In the genomic region with DNA sequence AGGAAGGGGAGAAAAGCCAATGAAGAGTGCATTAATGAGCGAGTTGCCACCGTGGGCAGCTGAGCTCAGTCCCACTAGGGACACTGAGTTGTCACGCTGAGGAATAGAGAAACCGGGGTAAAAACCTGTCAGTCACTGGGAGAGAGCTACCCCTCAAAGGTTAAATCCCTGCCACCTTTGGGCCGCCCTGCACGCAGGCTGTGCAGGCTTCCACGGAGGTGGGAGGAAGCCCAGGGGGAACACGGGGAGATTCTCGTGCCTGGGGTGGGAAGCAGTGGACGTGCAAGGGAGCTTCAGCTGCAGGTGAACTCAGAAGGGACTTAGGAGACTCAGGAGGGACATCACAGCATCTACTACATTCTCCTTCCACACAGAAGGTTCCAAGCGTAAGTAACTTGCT, we compare ENCODE assay signal across 24 cellular contexts. TPM values are rescaled to one million over a fixed set of nuclear protein-coding genes. Genes with fewer than 3 reads are reported as not detected.
"Had no signal": no experiment of that assay in that cellular context is flagged by ENCODE, and none has a peak within 500 bp of the region (broad histone marks: within the 10 kb centered on the region; RNA-seq: fewer than 3 reads in every experiment).

No MANE protein-coding gene starts in this region.

- H3K27me3 ChIP-seq: MG63, SJCRH30 had no signal

- H3K9me3 ChIP-seq: MG63, SJCRH30 had no signal

- ATAC-seq: Panc1, PC-3, SK-N-SH treated with all-trans-retinoic acid at 6 μM for 48 hours had no signal

- H3K4me3 ChIP-seq: MG63, SJCRH30 had no signal

- H3K36me3 ChIP-seq: MG63, SJCRH30 had no signal

- H3K27ac ChIP-seq: HL-60, RWPE1, SJCRH30 had no signal

- DNase-seq: Karpas-422; KG1; MG63; NCI-H1092 treated with DMSO at 0.1 percent for 48 hours; NCI-H1436; NCI-H187; NCI-H2029; NCI-H2081 treated with DMSO at 0.1 percent for 48 hours; NCI-H2171; NCI-H226; NCI-H446; NCI-H510A; NCI-H524 treated with DMSO at 0.1 percent for 48 hours; NCI-H69; NCI-H774; NK-92 treated with Interleukin-12 subunit alpha and Interleukin-12 subunit beta, amount 100 ng/mL, for 24 hours; PC-3; SHP77 treated with DMSO at 0.1 percent for 48 hours; SJCRH30 had no signal

- H3K4me1 ChIP-seq: SJCRH30 had no signal

RNA-seq across cellular contexts. Expression of a gene that starts 50.5 kb away (rescaled TPM):
- total RNA-seq: OCI-LY7, SJCRH30 had no signal
